ENCODE assay signal across 35 cellular contexts in genomic region chr20:7696311-7696710, GRCh38.
DNase-seq lines count a peak whose midpoint lies in the region; ATAC-seq, FAIRE-seq and TF ChIP-seq lines count a peak whose summit lies in the region.
"Had no signal": no experiment of that assay in that cellular context is flagged by ENCODE, and none has a peak within 500 bp of the region (broad histone marks: within the 10 kb centered on the region; RNA-seq: fewer than 3 reads in every experiment).

No MANE protein-coding gene starts in this region.

- H3K27ac Mint-ChIP-seq in activated naive CD4-positive, alpha-beta T cell treated with anti-CD3 and anti-CD28 coated beads, Interleukin-2, amount 50 U/mL, for 72 hours = no peak overlapping the region
- H3K27ac Mint-ChIP-seq: activated CD8-positive, alpha-beta T cell treated with anti-CD3 and anti-CD28 coated beads for 36 hours; activated naive CD4-positive, alpha-beta T cell treated with anti-CD3 and anti-CD28 coated beads for 36 hours; brain; mesothelial cell of epicardium; naive thymus-derived CD4-positive, alpha-beta T cell; progenitor cell of endocrine pancreas had no signal

- TF ChIP-seq CTCF in bronchial epithelial cell (IDR thresholded peaks at IDR 0.05; ENCODE audit: insufficient read depth, low read length, severe bottlenecking) = no peak

- H3K4me1 ChIP-seq in mesendoderm (ENCODE audit: control insufficient read depth, low read depth, low read length) = no peaks in the 10 kb centered on the region
- H3K4me1 ChIP-seq: A549, BE2C, HAP-1, left ventricle myocardium inferior, right lobe of liver, tibial artery had no signal

- H3K4me2 ChIP-seq in mesendoderm (ENCODE audit: low read length) = no peak overlapping the region
- H3K4me2 ChIP-seq: A549 had no signal

- H3K36me3 Mint-ChIP-seq in activated naive CD4-positive, alpha-beta T cell treated with anti-CD3 and anti-CD28 coated beads, Interleukin-2, amount 50 U/mL, for 72 hours = peaks cover 0 to 10% of the 10 kb centered on the region in 2 donors
- H3K36me3 Mint-ChIP-seq: brain; mesothelial cell of epicardium; naive thymus-derived CD4-positive, alpha-beta T cell had no signal

- H3K4ac ChIP-seq in mesendoderm (ENCODE audit: low read depth, low read length) = no peak overlapping the region

- H2AK5ac ChIP-seq in mesendoderm (ENCODE audit: low read length) = no peak overlapping the region

- H3K27ac ChIP-seq in mesendoderm (ENCODE audit: low read depth, low read length) = no peak overlapping the region
- H3K27ac ChIP-seq: A549, adrenal gland, dorsolateral prefrontal cortex, left ventricle myocardium inferior, neutrophil, right lobe of liver, tibial artery had no signal

- H3K4me3 ChIP-seq in bronchial epithelial cell (ENCODE audit: low read depth, low read length) = no peak overlapping the region
- no peak overlapping the region for H3K4me3 ChIP-seq in mesendoderm (ENCODE audit: low read length)
- H3K4me3 ChIP-seq: A549, adrenal gland, dorsolateral prefrontal cortex, HAP-1, left ventricle myocardium inferior, right lobe of liver, tibial artery had no signal

- DNase-seq in AG08396 (ENCODE audit: low spot score) (peak; percentile 14), HPDE6-E6E7 (ENCODE audit: extremely low spot score) (peak; percentile 13), bronchial epithelial cell (ENCODE audit: low read depth) (peak; percentile 40), kidney glomerular epithelial cell (lab: John Stamatoyannopoulos, UW) (peak; percentile 14), NCI-H82 (lab: John Stamatoyannopoulos, UW) (no peak), mesendoderm (no peak)
- DNase-seq in activated naive CD4-positive, alpha-beta T cell treated with anti-CD3 and anti-CD28 coated beads, Interleukin-2, amount 50 U/mL, for 72 hours (ENCODE audit: low spot score in 2 of 2) = no peak
- DNase-seq: activated CD8-positive, alpha-beta memory T cell treated with anti-CD3 and anti-CD28 coated beads, Interleukin-2, amount 50 U/mL, for 48 hours; activated CD8-positive, alpha-beta T cell treated with anti-CD3 and anti-CD28 coated beads for 36 hours; activated naive CD4-positive, alpha-beta T cell treated with anti-CD3 and anti-CD28 coated beads for 36 hours; adrenal gland; BE2C; dorsolateral prefrontal cortex; Karpas-422; left ventricle myocardium inferior; naive thymus-derived CD4-positive, alpha-beta T cell; NCI-H1092; NCI-H187 treated with DMSO at 0.1 percent for 48 hours; NCI-H2171; NCI-H524; NK-92 treated with Interleukin-12 subunit alpha and Interleukin-12 subunit beta, amount 100 ng/mL, for 24 hours; right lobe of liver; Right ventricle myocardium superior; stimulated activated CD4-positive, alpha-beta T cell treated with anti-CD3 and anti-CD28 coated beads, Interleukin-4, amount 100 ng/mL, for 24 hours; tibial artery had no signal

- H2BK5ac ChIP-seq in mesendoderm (ENCODE audit: low read length) = no peak overlapping the region

- H3K36me3 ChIP-seq in bronchial epithelial cell (ENCODE audit: control insufficient read depth, insufficient read depth, low read length) (no peaks in the 10 kb centered on the region), mesendoderm (ENCODE audit: control insufficient read depth, insufficient read depth, low read length) (no peaks in the 10 kb centered on the region)
- H3K36me3 ChIP-seq: adrenal gland, BE2C, HAP-1, left ventricle myocardium inferior, neutrophil, right lobe of liver, tibial artery had no signal

- H2BK120ac ChIP-seq in mesendoderm (ENCODE audit: low read depth, low read length) = no peak overlapping the region

- H3K9me3 Mint-ChIP-seq in activated naive CD4-positive, alpha-beta T cell treated with anti-CD3 and anti-CD28 coated beads, Interleukin-2, amount 50 U/mL, for 72 hours = peaks cover 12 to 19% of the 10 kb centered on the region in 2 donors

- no peaks in the 10 kb centered on the region for H3K79me2 ChIP-seq in mesendoderm (ENCODE audit: control insufficient read depth, insufficient read depth, low read length)

- no peak overlapping the region for H4K8ac ChIP-seq in mesendoderm (ENCODE audit: low read depth, low read length)

- H3K79me1 ChIP-seq in mesendoderm (ENCODE audit: low read length) = no peaks in the 10 kb centered on the region

- H3K56ac ChIP-seq in mesendoderm (ENCODE audit: low read length) = no peak overlapping the region

- H3K9ac ChIP-seq in mesendoderm (ENCODE audit: low read length) = no peak overlapping the region

- H3K18ac ChIP-seq in mesendoderm (ENCODE audit: low read length) = no peak overlapping the region

- no CpG with 5 or more reads among the region's 1 CpG for WGBS in mesendoderm (ENCODE audit: extremely low coverage, insufficient coverage, low lambda C conversion rate)

- no peak for FAIRE-seq in bronchial epithelial cell (lab: Jason Lieb, UNC)
- FAIRE-seq: endometrium, GM12892, HepG2 had no signal

- H3K27me3 ChIP-seq in bronchial epithelial cell (ENCODE audit: control insufficient read depth, insufficient read depth, low read length) (no peaks in the 10 kb centered on the region), mesendoderm (ENCODE audit: insufficient read depth, low read length, poor library complexity) (no peaks in the 10 kb centered on the region)
- H3K27me3 ChIP-seq: adrenal gland, BE2C, neutrophil, right lobe of liver, tibial artery had no signal

- H4K5ac ChIP-seq in mesendoderm (ENCODE audit: low read length) = no peak overlapping the region

- no peak overlapping the region for H3K23ac ChIP-seq in mesendoderm (ENCODE audit: low read length)

- no peak for ATAC-seq in activated naive CD4-positive, alpha-beta T cell treated with anti-CD3 and anti-CD28 coated beads, Interleukin-2, amount 50 U/mL, for 72 hours
- ATAC-seq in GM18907 (IDR thresholded peaks at IDR 0.05; ENCODE audit: unreplicated experiment) = no peak
- ATAC-seq: A549; activated CD8-positive, alpha-beta T cell treated with anti-CD3 and anti-CD28 coated beads for 36 hours; HepG2; naive thymus-derived CD4-positive, alpha-beta T cell had no signal

- H2BK15ac ChIP-seq in mesendoderm (replicated peaks; ENCODE audit: low read depth) = no peak overlapping the region

Comparison
In these comparisons a context has a peak if more than half of its experiments do, and no peak if none do; other contexts are left out.
1. DNase-seq: peak in AG08396 (single experiment), HPDE6-E6E7 (single experiment), bronchial epithelial cell (single experiment) and kidney glomerular epithelial cell (single experiment); none in NCI-H82 (single experiment), activated naive CD4-positive, alpha-beta T cell treated with anti-CD3 and anti-CD28 coated beads, Interleukin-2, amount 50 U/mL, for 72 hours (0 of 2) and mesendoderm (single experiment).